In the genomic region with DNA sequence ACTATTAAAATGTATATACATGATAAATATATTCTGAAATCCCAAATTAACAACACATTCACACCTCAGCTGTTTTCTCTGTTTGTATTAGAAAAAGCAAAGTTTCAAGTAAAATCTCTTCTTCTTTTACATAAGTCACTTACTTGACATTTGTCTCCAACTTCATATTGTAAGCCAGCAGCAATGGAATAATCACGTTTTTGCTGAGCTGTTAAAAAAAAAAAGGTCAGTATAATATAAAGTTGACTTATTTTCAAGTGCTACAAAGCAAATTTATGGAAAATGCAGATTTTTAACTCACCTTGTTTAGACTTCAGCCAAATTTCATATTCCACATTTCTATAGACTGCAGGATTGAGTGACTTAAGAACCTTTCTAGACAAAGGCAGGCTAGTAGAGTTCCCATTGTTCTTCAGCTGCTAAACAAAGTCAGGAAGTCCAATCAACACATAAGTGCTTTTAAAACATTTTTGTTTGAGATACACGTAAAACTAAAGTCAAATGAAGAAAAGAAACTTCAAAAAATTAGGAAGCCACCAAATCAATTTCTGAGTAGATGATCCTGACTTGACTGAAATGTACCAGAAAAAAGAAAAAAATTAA, we compare ENCODE assay signal across 12 cellular contexts. TPM values are rescaled to one million over a fixed set of nuclear protein-coding genes. Genes with fewer than 3 reads are reported as not detected.
A peak's percentile ranks its signal among the peaks of the same experiment; 100 is the strongest.
DNase-seq lines count a peak whose midpoint lies in the region; ATAC-seq, FAIRE-seq and TF ChIP-seq lines count a peak whose summit lies in the region.
"Had no signal": no experiment of that assay in that cellular context is flagged by ENCODE, and none has a peak within 500 bp of the region (broad histone marks: within the 10 kb centered on the region; RNA-seq: fewer than 3 reads in every experiment).

No MANE protein-coding gene starts in this region.

- intact Hi-C loops in CD4-positive, alpha-beta T cell (cut with DNase I, micrococcal nuclease): no loop called here
- intact Hi-C loops in GM12878 (cut with micrococcal nuclease; ENCODE audit: unreplicated experiment) (loop anchor here (1.0 to 2.0 kb wide), 4 partner anchors 61 to 463 kb away; a partner anchor contains a TSS), endothelial cell of umbilical vein (cut with micrococcal nuclease) (loop anchor here (2.0 to 10.0 kb wide), 3 partner anchors 229 to 392 kb away; no protein-coding TSS in a partner anchor)
- intact Hi-C loops in activated CD4-positive, alpha-beta memory T cell treated with anti-CD3 and anti-CD28 coated beads for 36 hours (cut with micrococcal nuclease): loop anchor here (5.0 kb wide), 1 partner anchor 43 kb away; no protein-coding TSS in a partner anchor

- CTCF ChIA-PET in A549 (lab: Yijun Ruan, JAX) (interaction anchor here (1.3 kb wide), 1 partner anchor 14 kb away, joined by 3 read pairs; no protein-coding TSS in a partner anchor), GM12878 (lab: Yijun Ruan, JAX) (interaction anchor here (0.8 to 3.8 kb wide), 16 partner anchors 11 to 462 kb away, joined by 3 to 21 read pairs (median 6); no protein-coding TSS in a partner anchor), endothelial cell of umbilical vein (lab: Charles Lee) (interaction anchor here (1.0 to 2.8 kb wide), 13 partner anchors 10 to 468 kb away, joined by 3 to 31 read pairs (median 5); no protein-coding TSS in a partner anchor)
- CTCF ChIA-PET in CD4-positive, alpha-beta T cell (lab: Charles Lee): interaction anchor here (1.2 kb wide), 1 partner anchor 14 kb away, joined by 3 read pairs; no protein-coding TSS in a partner anchor
- CTCF ChIA-PET in activated CD4-positive, alpha-beta memory T cell treated with anti-CD3 and anti-CD28 coated beads for 36 hours (lab: Charles Lee): interaction anchor here (0.8 to 1.0 kb wide), 2 partner anchors 14 to 20 kb away, joined by 3 read pairs; no protein-coding TSS in a partner anchor

- H3K27me3 Mint-ChIP-seq in CD4-positive, alpha-beta T cell: no peaks in the 10 kb centered on the region
- H3K27me3 Mint-ChIP-seq in activated CD4-positive, alpha-beta memory T cell treated with anti-CD3 and anti-CD28 coated beads for 36 hours: no peaks in the 10 kb centered on the region
- H3K27me3 Mint-ChIP-seq: CD8-positive, alpha-beta memory T cell had no signal

- POLR2A ChIA-PET in A549 (lab: Yijun Ruan, JAX) (no interaction called here), GM12878 (lab: Charles Lee) (interaction anchor here (0.5 to 2.4 kb wide), 3 partner anchors 15 to 34 kb away, joined by 3 to 13 read pairs (median 3); no protein-coding TSS in a partner anchor), endothelial cell of umbilical vein (lab: Charles Lee) (interaction anchor here (1.2 kb wide), 1 partner anchor 16 kb away, joined by 4 read pairs; no protein-coding TSS in a partner anchor)
- POLR2A ChIA-PET in CD4-positive, alpha-beta T cell (lab: Charles Lee): interaction anchor here (0.6 kb wide), 1 partner anchor 24 kb away, joined by 3 read pairs; no protein-coding TSS in a partner anchor
- POLR2A ChIA-PET in activated CD4-positive, alpha-beta memory T cell treated with anti-CD3 and anti-CD28 coated beads for 36 hours (lab: Charles Lee): no interaction called here

- TF ChIP-seq POLR2A in A549 (IDR thresholded peaks at IDR 0.05; ENCODE audit: low read length) (no peak), GM12878 (IDR thresholded peaks at IDR 0.05; ENCODE audit: low read depth, low read length) (no peak), endothelial cell of umbilical vein (IDR thresholded peaks at IDR 0.05; ENCODE audit: low read depth, low read length) (no peak)

- H3K4me3 Mint-ChIP-seq in CD4-positive, alpha-beta T cell: no peak overlapping the region
- H3K4me3 Mint-ChIP-seq in activated CD4-positive, alpha-beta memory T cell treated with anti-CD3 and anti-CD28 coated beads for 36 hours: no peak overlapping the region
- H3K4me3 Mint-ChIP-seq: CD14-positive monocyte; CD8-positive, alpha-beta memory T cell; GM23338 had no signal

- H4K20me1 ChIP-seq in GM12878 (ENCODE audit: control insufficient read depth, insufficient read depth) (no peaks in the 10 kb centered on the region), endothelial cell of umbilical vein (replicated peaks; ENCODE audit: control insufficient read depth, extremely low read depth, insufficient read depth, low read length) (no peaks in the 10 kb centered on the region), GM23248 (ENCODE audit: insufficient read depth) (no peaks in the 10 kb centered on the region)

- H3K9ac ChIP-seq in GM12878 (ENCODE audit: control insufficient read depth, insufficient read depth, low read length): no peak overlapping the region
- H3K9ac ChIP-seq in endothelial cell of umbilical vein (replicated peaks; ENCODE audit: extremely low read depth, insufficient read depth, low read length): peak overlapping the region; percentile 40
- H3K9ac ChIP-seq in GM23248: no peak overlapping the region

- SMC1A ChIA-PET in GM12878 (lab: Charles Lee; ENCODE audit: uncharacterized antibody, unreplicated experiment): interaction anchor here (0.9 to 2.8 kb wide), 15 partner anchors 14 to 462 kb away, joined by 3 to 17 read pairs (median 4); a partner anchor contains a TSS

- no peak for TF ChIP-seq RAD21 in A549 (conservative IDR thresholded peaks at IDR 0.05 in 1 of 2, IDR thresholded peaks at IDR 0.05 in 1 of 2)
- TF ChIP-seq RAD21 in GM12878 (IDR thresholded peaks at IDR 0.05; ENCODE audit: insufficient read depth, low read depth, low read length): no peak

- H2AFZ ChIP-seq in GM12878 (ENCODE audit: control insufficient read depth, low read depth, low read length) (no peak overlapping the region), endothelial cell of umbilical vein (ENCODE audit: low read depth, low read length) (no peak overlapping the region), GM23248 (no peak overlapping the region)
- H2AFZ ChIP-seq: GM23338 had no signal

- H3F3A ChIP-seq in GM23248 (ENCODE audit: insufficient read depth): no peaks in the 10 kb centered on the region

- FAIRE-seq in A549 (lab: Jason Lieb, UNC) (no peak), GM12878 (lab: Jason Lieb, UNC) (peak; percentile 41), endothelial cell of umbilical vein (lab: Jason Lieb, UNC) (peak; percentile 91)

- H3K9me3 ChIP-seq in A549 (no peaks in the 10 kb centered on the region), GM12878 (replicated peaks; ENCODE audit: control insufficient read depth, insufficient read depth, low read length) (no peaks in the 10 kb centered on the region), endothelial cell of umbilical vein (replicated peaks; ENCODE audit: control insufficient read depth, insufficient read depth, low read length) (no peaks in the 10 kb centered on the region), GM23248 (ENCODE audit: low read depth) (no peaks in the 10 kb centered on the region), SJCRH30 (replicated peaks) (no peaks in the 10 kb centered on the region)
- no peaks in the 10 kb centered on the region for H3K9me3 ChIP-seq in CD4-positive, alpha-beta T cell (ENCODE audit: control insufficient read depth, low read length)
- H3K9me3 ChIP-seq: Caco-2 had no signal

- TF ChIP-seq EP300 in A549 (IDR thresholded peaks at IDR 0.05): no peak
- TF ChIP-seq EP300 in GM12878 (IDR thresholded peaks at IDR 0.05; ENCODE audit: borderline replicate concordance in 1 of 2, control insufficient read depth in 1 of 2, low read depth in 2 of 2, low read length in 2 of 2): no peak

- in situ Hi-C loops in GM12878 (cut with MboI) (loop anchor here (5.0 kb wide), 1 partner anchor 462 kb away; a partner anchor contains a TSS), GM23248 (cut with MboI) (no loop called here)

- no peaks in the 10 kb centered on the region for H3K4me1 Mint-ChIP-seq in CD4-positive, alpha-beta T cell (ENCODE audit: low read depth)
- H3K4me1 Mint-ChIP-seq in activated CD4-positive, alpha-beta memory T cell treated with anti-CD3 and anti-CD28 coated beads for 36 hours (ENCODE audit: low read depth): peaks cover 6% of the 10 kb centered on the region
- H3K4me1 Mint-ChIP-seq: CD14-positive monocyte, GM23338 had no signal

- H3K27ac ChIP-seq in A549 (no peak overlapping the region), GM12878 (ENCODE audit: control insufficient read depth, insufficient read depth) (no peak overlapping the region), endothelial cell of umbilical vein (ENCODE audit: insufficient read depth, low read depth, low read length) (peak overlapping the region; percentile 64), GM23248 (no peak overlapping the region), SJCRH30 (no peak overlapping the region)
- peak overlapping the region; percentile 0 for H3K27ac ChIP-seq in CD4-positive, alpha-beta T cell (ENCODE audit: low read depth, low read length)

- H3K9me1 ChIP-seq in endothelial cell of umbilical vein (replicated peaks; ENCODE audit: control insufficient read depth, extremely low read depth, insufficient read depth, low read length): no peaks in the 10 kb centered on the region

- H3K27me3 ChIP-seq in CD4-positive, alpha-beta T cell (ENCODE audit: control insufficient read depth, insufficient read depth, low read length): no peaks in the 10 kb centered on the region
- H3K27me3 ChIP-seq in GM12878 (replicated peaks in 1 of 2; ENCODE audit: control insufficient read depth in 2 of 2, insufficient read depth in 2 of 2, low read length in 1 of 2): no peaks in the 10 kb centered on the region
- no peaks in the 10 kb centered on the region for H3K27me3 ChIP-seq in endothelial cell of umbilical vein (ENCODE audit: control insufficient read depth in 2 of 2, insufficient read depth in 2 of 2, low read length in 2 of 2)
- H3K27me3 ChIP-seq in GM23248 (replicated peaks; ENCODE audit: insufficient read depth): no peaks in the 10 kb centered on the region
- H3K27me3 ChIP-seq in SJCRH30: no peaks in the 10 kb centered on the region

- RAD21 ChIA-PET in GM12878 (lab: Charles Lee; ENCODE audit: unreplicated experiment): interaction anchor here (0.7 to 3.1 kb wide), 8 partner anchors 23 to 461 kb away, joined by 3 to 21 read pairs (median 4); no protein-coding TSS in a partner anchor

- BruUV-seq in GM12878 (replicated peaks; lab: Mats Ljungman, UMichigan) (no TSS peak), endothelial cell of umbilical vein (replicated peaks; lab: Mats Ljungman, UMichigan) (no TSS peak)

- H3K4me1 ChIP-seq in A549 (no peaks in the 10 kb centered on the region), GM12878 (ENCODE audit: control insufficient read depth, insufficient read depth, low read length) (peaks cover 7% of the 10 kb centered on the region; the same call in 1 of the 2 replicates), endothelial cell of umbilical vein (ENCODE audit: control insufficient read depth, extremely low read depth, insufficient read depth, low read length) (peaks cover 28% of the 10 kb centered on the region), GM23248 (ENCODE audit: insufficient read depth) (no peaks in the 10 kb centered on the region), SJCRH30 (no peaks in the 10 kb centered on the region)
- H3K4me1 ChIP-seq: Caco-2 had no signal

- no peak overlapping the region for H3K27ac Mint-ChIP-seq in CD4-positive, alpha-beta T cell
- no peak overlapping the region for H3K27ac Mint-ChIP-seq in activated CD4-positive, alpha-beta memory T cell treated with anti-CD3 and anti-CD28 coated beads for 36 hours
- H3K27ac Mint-ChIP-seq: GM23338 had no signal

- peaks cover 0 to 14% of the 10 kb centered on the region in 2 experiments; a peak in 3 of 4 replicates for H3K36me3 ChIP-seq in GM12878 (ENCODE audit: control insufficient read depth in 2 of 2, insufficient read depth in 2 of 2, low read length in 1 of 2)
- H3K36me3 ChIP-seq in endothelial cell of umbilical vein (ENCODE audit: control insufficient read depth in 2 of 2, extremely low read depth in 1 of 2, insufficient read depth in 2 of 2, low read length in 2 of 2): peaks cover 4 to 11% of the 10 kb centered on the region in 2 experiments
- H3K36me3 ChIP-seq in GM23248 (ENCODE audit: low read depth): peaks cover 36% of the 10 kb centered on the region
- H3K36me3 ChIP-seq in SJCRH30: peaks cover 24% of the 10 kb centered on the region; the same call in 1 of the 2 replicates

- no peak overlapping the region for H3K4me2 ChIP-seq in A549
- no peak overlapping the region for H3K4me2 ChIP-seq in GM12878 (ENCODE audit: control insufficient read depth, insufficient read depth)
- peak overlapping the region; percentile 24 for H3K4me2 ChIP-seq in endothelial cell of umbilical vein (ENCODE audit: insufficient read depth, low read length)
- no peak overlapping the region for H3K4me2 ChIP-seq in GM23248 (ENCODE audit: unreplicated experiment)
- H3K4me2 ChIP-seq: GM23338 had no signal

- DNase-seq in A549 (ENCODE audit: low read depth in 1 of 2, low spot score in 1 of 2) (no peak), GM12878 (ENCODE audit: low read depth, low spot score) (no peak), endothelial cell of umbilical vein (ENCODE audit: low read depth, low spot score) (peak; percentile 85), GM23248 (no peak), GM03348 (ENCODE audit: low spot score) (no peak), SJCRH30 (no peak)
- no peak for DNase-seq in CD4-positive, alpha-beta T cell
- no peak for DNase-seq in activated CD4-positive, alpha-beta memory T cell treated with anti-CD3 and anti-CD28 coated beads for 36 hours
- DNase-seq: CD8-positive, alpha-beta memory T cell had no signal

- no peaks in the 10 kb centered on the region for H3K9me2 ChIP-seq in GM23248 (ENCODE audit: insufficient read depth)

- TF ChIP-seq CTCF in A549 (IDR thresholded peaks at IDR 0.05) (no peak), GM12878 (IDR thresholded peaks at IDR 0.05 in 2 of 3, conservative IDR thresholded peaks at IDR 0.05 in 1 of 3; ENCODE audit: control insufficient read depth in 2 of 3, extremely low read depth in 1 of 3, insufficient read depth in 1 of 3, low read depth in 3 of 3, low read length in 3 of 3) (no peak), endothelial cell of umbilical vein (IDR thresholded peaks at IDR 0.05; ENCODE audit: extremely low read depth in 1 of 2, insufficient read depth in 1 of 2, low read depth in 1 of 2, low read length in 2 of 2) (no peak)
- TF ChIP-seq CTCF in CD4-positive, alpha-beta T cell (IDR thresholded peaks at IDR 0.05): no peak

- H3K36me3 Mint-ChIP-seq in CD4-positive, alpha-beta T cell (ENCODE audit: low read depth): peaks cover 86% of the 10 kb centered on the region
- H3K36me3 Mint-ChIP-seq in activated CD4-positive, alpha-beta memory T cell treated with anti-CD3 and anti-CD28 coated beads for 36 hours: peaks cover 35% of the 10 kb centered on the region

- ATAC-seq in A549 (no peak), GM12878 (no peak)
- ATAC-seq in CD4-positive, alpha-beta T cell (ENCODE audit: poor library complexity): no peak

- H3K79me2 ChIP-seq in GM12878 (ENCODE audit: control insufficient read depth, insufficient read depth, low read length) (no peaks in the 10 kb centered on the region), endothelial cell of umbilical vein (ENCODE audit: control insufficient read depth, insufficient read depth, low read length) (peaks cover 17% of the 10 kb centered on the region), GM23248 (ENCODE audit: insufficient read depth) (peaks cover 27% of the 10 kb centered on the region)

- H3K9me3 Mint-ChIP-seq in CD4-positive, alpha-beta T cell: no peaks in the 10 kb centered on the region
- no peaks in the 10 kb centered on the region for H3K9me3 Mint-ChIP-seq in activated CD4-positive, alpha-beta memory T cell treated with anti-CD3 and anti-CD28 coated beads for 36 hours
- H3K9me3 Mint-ChIP-seq: CD14-positive monocyte; CD8-positive, alpha-beta memory T cell; GM23338 had no signal

- WGBS in A549 (ENCODE audit: missing lambda C conversion rate): 65% methylated on average over 2 of the region's 2 CpGs
- 0% methylated on average over 2 of the region's 2 CpGs for WGBS in GM12878 (ENCODE audit: insufficient coverage, insufficient replicate concordance, low lambda C conversion rate, missing lambda C conversion rate)
- WGBS in GM23248 (ENCODE audit: low coverage in 1 of 2, low lambda C conversion rate in 2 of 2, missing lambda C conversion rate in 2 of 2), 2 experiments: 80 to 87% methylated on average over 2 of the region's 2 CpGs

- dilution Hi-C loops in endothelial cell of umbilical vein (cut with MboI; ENCODE audit: extremely low pct_ligation_motif_present, low sequenced_read_pairs): no loop called here

- no peak overlapping the region for H3K4me3 ChIP-seq in A549
- no peak overlapping the region for H3K4me3 ChIP-seq in GM12878
- no peak overlapping the region for H3K4me3 ChIP-seq in endothelial cell of umbilical vein (replicated peaks in 1 of 3; ENCODE audit: insufficient read depth in 1 of 3, low read depth in 1 of 3, low read length in 3 of 3)
- H3K4me3 ChIP-seq in GM23248: no peak overlapping the region
- H3K4me3 ChIP-seq in SJCRH30: no peak overlapping the region
- H3K4me3 ChIP-seq: GM23338 had no signal

RNA-seq across cellular contexts. Expression of a gene that starts 25.0 kb away (rescaled TPM):
- 28.3 and 34.8 TPM in 2 replicates for polyA plus RNA-seq in A549 (2011; rRNA removed)
- 5.9 and 6.6 TPM in 2 replicates for polyA plus RNA-seq in A549 (2012; cell fraction: cytosol; rRNA removed)
- polyA plus RNA-seq in A549 (2012; cell fraction: nucleus; rRNA removed): 4.3 and 6.5 TPM in 2 replicates
- polyA plus RNA-seq in A549 (2017; fragmentation: RNase III; extraction: RNeasy Plus Mini Kit Qiagen cat#74134 plus additional on column Dnase treatment): 11.5 to 13.1 TPM (median 12.6 TPM) in 3 replicates
- 24.8 and 26.2 TPM in 2 replicates for polyA minus RNA-seq in A549 (2011; rRNA and poly(A)+ RNA removed)
- 10 to 100 TPM; 75.1 to 81.1 TPM for total RNA-seq in CD4-positive, alpha-beta T cell
- total RNA-seq in GM12878 (2013; cell fraction: nucleolus; rRNA removed): 119 and 122 TPM in 2 replicates
- total RNA-seq in GM12878 (2014; rRNA removed): 14.1 and 15.5 TPM in 2 replicates
- total RNA-seq in GM12878 (2014; rRNA removed; fragmentation: Illumina TruSeq; extraction: Trizol): 16.1 and 17.2 TPM in 2 replicates
- total RNA-seq in GM12878 (2021): 21.4 and 22.8 TPM in 2 replicates
- polyA plus RNA-seq in GM12878 (2011; ENCODE audit: low read depth): 5.8 TPM
- polyA plus RNA-seq in GM12878 (2011; rRNA removed): 26.3 and 35.0 TPM in 2 replicates
- 12.1 and 13.0 TPM in 2 replicates for polyA plus RNA-seq in GM12878 (2011; cell fraction: cytosol; rRNA removed)
- polyA plus RNA-seq in GM12878 (2011; cell fraction: nucleus; rRNA removed): 40.0 and 42.7 TPM in 2 replicates
- polyA plus RNA-seq in GM12878 (2012): 8.4 and 9.3 TPM in 2 replicates
- polyA plus RNA-seq in GM12878 (2014; fragmentation: Illumina TruSeq; extraction: Trizol): 19.2 and 25.2 TPM in 2 replicates
- polyA plus RNA-seq in GM12878 (2014; fragmentation: Nextera tagmentation; extraction: Ambion mirVana): 1 to 10 TPM; 2.8 to 4.4 TPM
- polyA plus RNA-seq in GM12878 (2014; rRNA removed): 10.0 and 13.0 TPM in 2 replicates
- polyA plus RNA-seq in GM12878 (2016; fragmentation: Nextera tagmentation; extraction: Ambion mirVana): 1 to 10 TPM; 2.2 to 8.3 TPM
- 35.2 and 36.7 TPM in 2 replicates for polyA minus RNA-seq in GM12878 (2011; rRNA and poly(A)+ RNA removed)
- 10.3 and 10.6 TPM in 2 replicates for polyA minus RNA-seq in GM12878 (2011; cell fraction: cytosol; rRNA and poly(A)+ RNA removed)
- 39.0 and 66.1 TPM in 2 replicates for polyA minus RNA-seq in GM12878 (2011; cell fraction: nucleus; rRNA and poly(A)+ RNA removed)
- 39.5 and 40.9 TPM in 2 replicates for total RNA-seq in endothelial cell of umbilical vein
- 12.4 and 12.6 TPM in 2 replicates for polyA plus RNA-seq in endothelial cell of umbilical vein
- polyA plus RNA-seq in endothelial cell of umbilical vein (2011; cell fraction: cytosol; rRNA removed): 10.7 and 11.8 TPM in 2 replicates
- polyA plus RNA-seq in endothelial cell of umbilical vein (2011; cell fraction: nucleus; rRNA removed): 31.8 and 35.9 TPM in 2 replicates
- polyA plus RNA-seq in endothelial cell of umbilical vein (2012): 15.1 and 21.9 TPM in 2 replicates
- 36.4 and 36.9 TPM in 2 replicates for polyA minus RNA-seq in endothelial cell of umbilical vein
- 13.3 TPM for polyA minus RNA-seq in endothelial cell of umbilical vein (2011; cell fraction: cytosol; rRNA and poly(A)+ RNA removed)
- 44.9 and 70.4 TPM in 2 replicates for polyA minus RNA-seq in endothelial cell of umbilical vein (2011; cell fraction: nucleus; rRNA and poly(A)+ RNA removed)
- 10 to 100 TPM; 41.5 to 43.3 TPM for total RNA-seq in activated CD4-positive, alpha-beta memory T cell treated with anti-CD3 and anti-CD28 coated beads for 36 hours
- 16.1 and 28.2 TPM in 2 replicates for total RNA-seq in GM23248 (2014; rRNA removed; shearing (Covaris generic))
- polyA plus RNA-seq in GM23248 (2016; fragmentation: Nextera tagmentation; extraction: Ambion mirVana): 11.6 and 15.7 TPM in 2 replicates
- total RNA-seq in SJCRH30 (2014; rRNA removed; shearing (Covaris generic)): 23.8 and 30.8 TPM in 2 replicates

RNA-seq across cellular contexts. Expression of a gene that starts 57.3 kb away (rescaled TPM):
- 113 and 130 TPM in 2 replicates for polyA plus RNA-seq in A549 (2011; rRNA removed)
- polyA plus RNA-seq in A549 (2012; cell fraction: cytosol; rRNA removed): 46.1 and 47.4 TPM in 2 replicates
- polyA plus RNA-seq in A549 (2012; cell fraction: nucleus; rRNA removed): 27.5 and 29.4 TPM in 2 replicates
- polyA plus RNA-seq in A549 (2017; fragmentation: RNase III; extraction: RNeasy Plus Mini Kit Qiagen cat#74134 plus additional on column Dnase treatment): 120 to 138 TPM (median 125 TPM) in 3 replicates
- 60.1 and 74.7 TPM in 2 replicates for polyA minus RNA-seq in A549 (2011; rRNA and poly(A)+ RNA removed)
- total RNA-seq in CD4-positive, alpha-beta T cell: 10 to 100 TPM; 50.1 to 50.6 TPM
- 217 and 237 TPM in 2 replicates for total RNA-seq in GM12878 (2013; cell fraction: nucleolus; rRNA removed)
- total RNA-seq in GM12878 (2014; rRNA removed): 147 and 158 TPM in 2 replicates
- 168 and 172 TPM in 2 replicates for total RNA-seq in GM12878 (2014; rRNA removed; fragmentation: Illumina TruSeq; extraction: Trizol)
- total RNA-seq in GM12878 (2021): 109 and 115 TPM in 2 replicates
- 46.8 TPM for polyA plus RNA-seq in GM12878 (2011; ENCODE audit: low read depth)
- polyA plus RNA-seq in GM12878 (2011; rRNA removed): 149 and 220 TPM in 2 replicates
- polyA plus RNA-seq in GM12878 (2011; cell fraction: cytosol; rRNA removed): 99.2 and 112 TPM in 2 replicates
- 146 and 163 TPM in 2 replicates for polyA plus RNA-seq in GM12878 (2011; cell fraction: nucleus; rRNA removed)
- 51.6 and 54.1 TPM in 2 replicates for polyA plus RNA-seq in GM12878 (2012)
- 167 and 221 TPM in 2 replicates for polyA plus RNA-seq in GM12878 (2014; fragmentation: Illumina TruSeq; extraction: Trizol)
- 100 to 1,000 TPM in 1 of 2 experiments, 10 to 100 TPM in 1; 75.9 to 108 TPM for polyA plus RNA-seq in GM12878 (2014; fragmentation: Nextera tagmentation; extraction: Ambion mirVana)
- 72.2 and 97.9 TPM in 2 replicates for polyA plus RNA-seq in GM12878 (2014; rRNA removed)
- polyA plus RNA-seq in GM12878 (2016; fragmentation: Nextera tagmentation; extraction: Ambion mirVana): 100 to 1,000 TPM; 124 to 144 TPM
- 199 and 265 TPM in 2 replicates for polyA minus RNA-seq in GM12878 (2011; rRNA and poly(A)+ RNA removed)
- 58.4 and 60.6 TPM in 2 replicates for polyA minus RNA-seq in GM12878 (2011; cell fraction: cytosol; rRNA and poly(A)+ RNA removed)
- 48.6 and 54.9 TPM in 2 replicates for polyA minus RNA-seq in GM12878 (2011; cell fraction: nucleus; rRNA and poly(A)+ RNA removed)
- 107 and 114 TPM in 2 replicates for total RNA-seq in endothelial cell of umbilical vein
- 32.3 and 38.4 TPM in 2 replicates for polyA plus RNA-seq in endothelial cell of umbilical vein
- polyA plus RNA-seq in endothelial cell of umbilical vein (2011; cell fraction: cytosol; rRNA removed): 75.8 and 87.0 TPM in 2 replicates
- 106 and 121 TPM in 2 replicates for polyA plus RNA-seq in endothelial cell of umbilical vein (2011; cell fraction: nucleus; rRNA removed)
- 87.0 and 110 TPM in 2 replicates for polyA plus RNA-seq in endothelial cell of umbilical vein (2012)
- 78.9 and 107 TPM in 2 replicates for polyA minus RNA-seq in endothelial cell of umbilical vein
- 21.8 TPM for polyA minus RNA-seq in endothelial cell of umbilical vein (2011; cell fraction: cytosol; rRNA and poly(A)+ RNA removed)
- 41.6 and 80.4 TPM in 2 replicates for polyA minus RNA-seq in endothelial cell of umbilical vein (2011; cell fraction: nucleus; rRNA and poly(A)+ RNA removed)
- 100 to 1,000 TPM; 138 to 145 TPM for total RNA-seq in activated CD4-positive, alpha-beta memory T cell treated with anti-CD3 and anti-CD28 coated beads for 36 hours
- 91.4 and 130 TPM in 2 replicates for total RNA-seq in GM23248 (2014; rRNA removed; shearing (Covaris generic))
- polyA plus RNA-seq in GM23248 (2016; fragmentation: Nextera tagmentation; extraction: Ambion mirVana): 65.3 and 65.5 TPM in 2 replicates
- total RNA-seq in SJCRH30 (2014; rRNA removed; shearing (Covaris generic)): 140 and 179 TPM in 2 replicates

RNA-seq across cellular contexts. Expression of a gene that starts 57.4 kb away (rescaled TPM):
- polyA plus RNA-seq in A549 (2011; rRNA removed) (29.7 and 33.8 TPM in 2 replicates), A549 (2017; fragmentation: RNase III; extraction: RNeasy Plus Mini Kit Qiagen cat#74134 plus additional on column Dnase treatment) (16.4 to 17.8 TPM (median 17.6 TPM) in 3 replicates), GM12878 (2011; rRNA removed) (52.9 and 76.8 TPM in 2 replicates), GM12878 (2014; fragmentation: Illumina TruSeq; extraction: Trizol) (43.7 and 58.0 TPM in 2 replicates), GM12878 (2014; fragmentation: Nextera tagmentation; extraction: Ambion mirVana) (10 to 100 TPM; 60.2 to 73.7 TPM), GM12878 (2014; rRNA removed) (25.0 and 34.0 TPM in 2 replicates), GM12878 (2016; fragmentation: Nextera tagmentation; extraction: Ambion mirVana) (10 to 100 TPM; 56.1 to 62.6 TPM), endothelial cell of umbilical vein (11.9 and 15.7 TPM in 2 replicates), GM23248 (2016; fragmentation: Nextera tagmentation; extraction: Ambion mirVana) (28.7 and 31.7 TPM in 2 replicates)
- 11.1 and 11.2 TPM in 2 replicates for polyA plus RNA-seq in A549 (2012; cell fraction: cytosol; rRNA removed)
- 3.3 and 6.4 TPM in 2 replicates for polyA plus RNA-seq in A549 (2012; cell fraction: nucleus; rRNA removed)
- 15.8 and 16.2 TPM in 2 replicates for polyA minus RNA-seq in A549 (2011; rRNA and poly(A)+ RNA removed)
- 10 to 100 TPM; 25.8 to 27.5 TPM for total RNA-seq in CD4-positive, alpha-beta T cell
- total RNA-seq in GM12878 (2013; cell fraction: nucleolus; rRNA removed): 93.9 and 108 TPM in 2 replicates
- total RNA-seq in GM12878 (2014; rRNA removed) (26.8 and 31.0 TPM in 2 replicates), GM12878 (2014; rRNA removed; fragmentation: Illumina TruSeq; extraction: Trizol) (44.1 and 44.9 TPM in 2 replicates), GM12878 (2021) (21.6 and 23.8 TPM in 2 replicates), endothelial cell of umbilical vein (21.4 and 24.0 TPM in 2 replicates)
- 17.7 TPM for polyA plus RNA-seq in GM12878 (2011; ENCODE audit: low read depth)
- 21.2 and 26.0 TPM in 2 replicates for polyA plus RNA-seq in GM12878 (2011; cell fraction: cytosol; rRNA removed)
- polyA plus RNA-seq in GM12878 (2011; cell fraction: nucleus; rRNA removed): 23.9 and 26.9 TPM in 2 replicates
- 17.7 and 21.8 TPM in 2 replicates for polyA plus RNA-seq in GM12878 (2012)
- 42.6 and 42.8 TPM in 2 replicates for polyA minus RNA-seq in GM12878 (2011; rRNA and poly(A)+ RNA removed)
- polyA minus RNA-seq in GM12878 (2011; cell fraction: cytosol; rRNA and poly(A)+ RNA removed): 4.4 and 4.5 TPM in 2 replicates
- 34.2 and 53.3 TPM in 2 replicates for polyA minus RNA-seq in GM12878 (2011; cell fraction: nucleus; rRNA and poly(A)+ RNA removed)
- 21.7 and 23.9 TPM in 2 replicates for polyA plus RNA-seq in endothelial cell of umbilical vein (2011; cell fraction: cytosol; rRNA removed)
- polyA plus RNA-seq in endothelial cell of umbilical vein (2011; cell fraction: nucleus; rRNA removed): 19.9 and 20.6 TPM in 2 replicates
- 13.9 and 20.8 TPM in 2 replicates for polyA plus RNA-seq in endothelial cell of umbilical vein (2012)
- 16.2 and 18.7 TPM in 2 replicates for polyA minus RNA-seq in endothelial cell of umbilical vein
- 7.7 TPM for polyA minus RNA-seq in endothelial cell of umbilical vein (2011; cell fraction: cytosol; rRNA and poly(A)+ RNA removed)
- polyA minus RNA-seq in endothelial cell of umbilical vein (2011; cell fraction: nucleus; rRNA and poly(A)+ RNA removed): 44.6 and 53.9 TPM in 2 replicates
- 10 to 100 TPM; 28.2 to 28.3 TPM for total RNA-seq in activated CD4-positive, alpha-beta memory T cell treated with anti-CD3 and anti-CD28 coated beads for 36 hours
- 15.2 and 22.4 TPM in 2 replicates for total RNA-seq in GM23248 (2014; rRNA removed; shearing (Covaris generic))
- total RNA-seq in SJCRH30 (2014; rRNA removed; shearing (Covaris generic)): 29.3 and 30.7 TPM in 2 replicates

Comparison
In these comparisons a context has a peak if more than half of its experiments do, and no peak if none do; other contexts are left out.
1. H3K27ac ChIP-seq: peak in CD4-positive, alpha-beta T cell (single experiment) and endothelial cell of umbilical vein (single experiment); none in A549 (0 of 2), GM12878 (single experiment), GM23248 (single experiment) and SJCRH30 (single experiment).
2. POLR2A ChIA-PET loops: an anchor here in CD4-positive, alpha-beta T cell (0.6 kb wide), GM12878 (0.5 to 2.4 kb wide) and endothelial cell of umbilical vein (1.2 kb wide); none called in A549 and activated CD4-positive, alpha-beta memory T cell treated with anti-CD3 and anti-CD28 coated beads for 36 hours.
3. intact Hi-C loops: an anchor here in GM12878 (1.0 to 2.0 kb wide), endothelial cell of umbilical vein (2.0 to 10.0 kb wide) and activated CD4-positive, alpha-beta memory T cell treated with anti-CD3 and anti-CD28 coated beads for 36 hours (5.0 kb wide); none called in CD4-positive, alpha-beta T cell.